11 cellular contexts compared by ENCODE assay signal in the genomic region with DNA sequence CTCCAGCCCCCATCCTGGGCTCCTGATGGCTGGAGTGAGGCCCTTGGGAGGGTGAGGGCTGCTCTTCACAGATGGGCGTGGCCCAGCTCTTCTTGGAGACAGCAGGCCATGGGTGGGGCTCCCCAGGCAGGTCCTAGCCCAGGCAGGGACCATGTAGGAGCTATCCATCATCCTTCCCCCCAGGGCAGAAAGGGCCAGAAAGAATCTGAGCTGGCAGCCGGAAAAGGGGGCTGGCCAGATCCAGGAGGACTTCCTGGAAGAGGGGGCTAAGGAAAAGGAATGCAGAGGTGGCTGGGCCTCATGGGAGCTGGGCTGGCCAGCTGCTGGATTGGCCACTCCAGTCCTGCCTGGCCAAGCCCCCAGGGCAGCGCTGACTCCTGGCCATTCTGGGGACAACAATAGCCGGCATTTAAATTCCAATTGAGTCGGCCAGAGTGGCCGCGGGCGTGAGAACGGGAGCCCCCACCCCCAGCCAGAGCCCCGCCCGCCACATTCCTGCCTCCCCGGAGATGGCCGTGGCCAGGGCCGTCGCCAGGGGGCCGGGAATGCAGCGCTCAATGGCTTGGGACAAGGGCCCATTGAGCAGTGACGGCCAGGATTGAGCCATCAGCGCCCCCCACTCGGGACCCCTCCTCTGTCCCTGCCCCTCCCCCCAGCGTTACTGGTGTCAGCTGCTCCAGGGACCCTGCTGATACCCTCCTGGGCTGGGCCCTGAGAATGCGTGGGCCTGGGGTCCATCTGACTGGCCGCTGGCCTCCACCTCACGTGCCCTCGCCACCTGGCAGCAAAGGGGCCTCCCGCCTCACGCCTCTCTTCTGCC. TPM values are rescaled to one million over a fixed set of nuclear protein-coding genes. Genes with fewer than 3 reads are reported as not detected.
DNase-seq lines count a peak whose midpoint lies in the region; ATAC-seq and TF ChIP-seq lines count a peak whose summit lies in the region.
"Had no signal": no experiment of that assay in that cellular context is flagged by ENCODE, and none has a peak within 500 bp of the region (broad histone marks: within the 10 kb centered on the region; RNA-seq: fewer than 3 reads in every experiment).

No MANE protein-coding gene starts in this region.

- H3K9me3 ChIP-seq in iPS-18c (ENCODE audit: control insufficient read depth, insufficient read depth, low read length) (no peaks in the 10 kb centered on the region), mucosa of descending colon (no peaks in the 10 kb centered on the region)
- H3K9me3 ChIP-seq: neutrophil had no signal

- no peaks in the 10 kb centered on the region for H3K36me3 ChIP-seq in mucosa of descending colon (ENCODE audit: low read depth)
- H3K36me3 ChIP-seq: neutrophil had no signal

- peak overlapping the region; percentile 17 for H3K27ac ChIP-seq in substantia nigra (ENCODE audit: low read depth, low read length, poor library complexity, severe bottlenecking)
- H3K27ac ChIP-seq: neutrophil had no signal

- ATAC-seq in mucosa of descending colon (no peak), GM18520 (IDR thresholded peaks at IDR 0.05; ENCODE audit: unreplicated experiment) (no peak)

- intact Hi-C loops in mucosa of descending colon (cut with DNase I, micrococcal nuclease), result no loop called here

- TF ChIP-seq CTCF in astrocyte of the cerebellum (IDR thresholded peaks at IDR 0.05; ENCODE audit: low read depth, low read length, missing control alignments), result no peak
- TF ChIP-seq CTCF in mucosa of descending colon (IDR thresholded peaks at IDR 0.05), result no peak

- H3K4me1 ChIP-seq in mucosa of descending colon (ENCODE audit: low read depth), result no peaks in the 10 kb centered on the region

- no peak overlapping the region for H3K4me3 ChIP-seq in astrocyte of the cerebellum (ENCODE audit: low read depth, low read length)
- H3K4me3 ChIP-seq in iPS-18c (ENCODE audit: insufficient read depth, low read depth, low read length), result peak overlapping the region; percentile 29; the same call in 1 of the 2 replicates
- H3K4me3 ChIP-seq in mucosa of descending colon, result no peak overlapping the region

- DNase-seq in HK-2 (ENCODE audit: unreplicated experiment) (peak; percentile 38), astrocyte of the cerebellum (ENCODE audit: low read depth) (peak; percentile 3), substantia nigra (lab: John Stamatoyannopoulos, UW) (peak in 35 of 49 donors; percentile 25 to 82 (median 49)), COR-L47 (lab: John Stamatoyannopoulos, UW) (no peak), mucosa of descending colon (no peak), G401 (ENCODE audit: low spot score) (no peak)
- DNase-seq: activated naive CD4-positive, alpha-beta T cell treated with Interleukin-2 at 50 U/mL for 16 hours; NCI-H510A had no signal

- in situ Hi-C loops in astrocyte of the cerebellum (cut with HindIII; ENCODE audit: low sequenced_read_pairs), result no loop called here
- in situ Hi-C loops in G401 (cut with HindIII; ENCODE audit: low sequenced_read_pairs), result no loop called here

RNA-seq across cellular contexts. Expression of gene FGFR3, which starts 15.1 kb away (rescaled TPM):
- 10 to 100 TPM; 25.5 to 79.1 (median 31.2) TPM for total RNA-seq in mucosa of descending colon
- total RNA-seq in G401 (2014; rRNA removed; shearing (Covaris generic)), result 38.4 and 49.9 TPM in 2 replicates

RNA-seq across cellular contexts. Expression of gene TACC3, which starts 56.7 kb away (rescaled TPM):
- 10 to 100 TPM; 12.0 to 30.2 (median 12.7) TPM for total RNA-seq in mucosa of descending colon
- total RNA-seq in G401 (2014; rRNA removed; shearing (Covaris generic)), result 139 and 164 TPM in 2 replicates

RNA-seq across cellular contexts. Expression of gene TMEM129, which starts 56.9 kb away (rescaled TPM):
- 10 to 100 TPM; 43.7 to 57.0 (median 55.6) TPM for total RNA-seq in mucosa of descending colon
- total RNA-seq in G401 (2014; rRNA removed; shearing (Covaris generic)), result 51.6 and 91.7 TPM in 2 replicates

Comparison
In these comparisons a context has a peak if more than half of its experiments do, and no peak if none do; other contexts are left out.
1. DNase-seq: peak in HK-2 (single experiment), astrocyte of the cerebellum (single experiment) and substantia nigra (35 of 49); none in COR-L47 (single experiment), mucosa of descending colon (0 of 3) and G401 (single experiment).